Comparison of ENCODE assay signal across 27 cellular contexts in the genomic region with DNA sequence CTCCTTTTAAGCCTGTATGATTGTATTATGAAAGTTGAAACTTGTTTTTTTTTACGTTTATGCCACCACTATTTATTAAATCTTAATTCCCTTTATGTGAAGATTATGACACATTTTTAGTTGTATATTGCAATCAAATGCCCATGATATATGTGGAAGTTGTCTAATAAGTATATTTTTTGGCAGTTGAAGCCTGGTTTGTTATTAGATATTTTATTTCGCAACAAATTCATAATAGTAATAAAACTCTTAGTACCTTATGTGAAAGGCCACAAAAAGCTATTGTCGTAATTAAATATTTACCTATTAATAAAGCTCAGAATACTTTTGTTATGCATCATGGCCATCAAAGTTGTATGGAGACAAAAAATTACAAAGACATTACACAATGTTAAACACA.
"Had no signal": no experiment of that assay in that cellular context is flagged by ENCODE, and none has a peak within 500 bp of the region (broad histone marks: within the 10 kb centered on the region; RNA-seq: fewer than 3 reads in every experiment).

No MANE protein-coding gene starts in this region.

- H3K27me3 ChIP-seq: colonic mucosa, dorsolateral prefrontal cortex, esophagus muscularis mucosa, esophagus squamous epithelium, foreskin keratinocyte, gastrocnemius medialis, gastroesophageal sphincter, heart left ventricle, heart right ventricle, hepatocyte had no signal

- H2AFZ ChIP-seq: hepatocyte had no signal

- H3K27ac ChIP-seq: colonic mucosa, coronary artery, dorsolateral prefrontal cortex, epithelial cell of prostate, esophagus muscularis mucosa, esophagus squamous epithelium, foreskin keratinocyte, gastrocnemius medialis, gastroesophageal sphincter, heart left ventricle, heart right ventricle, hepatocyte had no signal

- H3K4me2 ChIP-seq: hepatocyte had no signal

- ATAC-seq: effector memory CD8-positive, alpha-beta T cell; esophagus mucosa; foreskin keratinocyte; gastrocnemius medialis; gastroesophageal sphincter; heart left ventricle; heart right ventricle had no signal

- FAIRE-seq: endometrium, endothelial cell of umbilical vein had no signal

- DNase-seq: colonic mucosa; cortex of kidney; dermis blood vessel endothelial cell; dorsolateral prefrontal cortex; effector CD4-positive, alpha-beta T cell; effector CD8-positive, alpha-beta T cell; effector memory CD4-positive, alpha-beta T cell; effector memory CD8-positive, alpha-beta T cell; endodermal cell; erythroblast; esophagus squamous epithelium; foreskin fibroblast; foreskin keratinocyte; foreskin melanocyte; gastrocnemius medialis; glutamatergic neuron; head of caudate nucleus; heart left ventricle; heart right ventricle had no signal

- H3K36me3 ChIP-seq: colonic mucosa, esophagus muscularis mucosa, esophagus squamous epithelium, gastrocnemius medialis, gastroesophageal sphincter, heart left ventricle, heart right ventricle had no signal

- H3K9me3 ChIP-seq: colonic mucosa, esophagus muscularis mucosa, gastrocnemius medialis, gastroesophageal sphincter had no signal

- H3K79me2 ChIP-seq: hepatocyte had no signal

- H3K4me1 ChIP-seq: colonic mucosa, esophagus muscularis mucosa, esophagus squamous epithelium, foreskin keratinocyte, gastrocnemius medialis, gastroesophageal sphincter, heart left ventricle, heart right ventricle had no signal

- H3K4me3 ChIP-seq: colonic mucosa, coronary artery, dorsolateral prefrontal cortex, esophagus muscularis mucosa, esophagus squamous epithelium, gastrocnemius medialis, gastroesophageal sphincter, heart left ventricle, heart right ventricle, hepatocyte had no signal
